Comparison of ENCODE assay signal across 14 cellular contexts in genomic region chr15:72770673-72771328, GRCh38. TPM values are rescaled to one million over a fixed set of nuclear protein-coding genes. Genes with fewer than 3 reads are reported as not detected.
DNase-seq lines count a peak whose midpoint lies in the region; ATAC-seq, FAIRE-seq and TF ChIP-seq lines count a peak whose summit lies in the region.
"Had no signal": no experiment of that assay in that cellular context is flagged by ENCODE, and none has a peak within 500 bp of the region (broad histone marks: within the 10 kb centered on the region; RNA-seq: fewer than 3 reads in every experiment).

No MANE protein-coding gene starts in this region.

- no peak for FAIRE-seq in GM12892 (lab: Jason Lieb, UNC)

- WGBS in SK-N-SH (ENCODE audit: low lambda C conversion rate), result 77% methylated on average over 6 of the region's 6 CpGs

- H2AFZ ChIP-seq in SK-N-SH (ENCODE audit: low read depth), result no peak overlapping the region

- 0 out of 2 replicates have a peak, but pooled peaks cover 2% of the 10 kb centered on the region for H4K20me1 ChIP-seq in SK-N-SH (ENCODE audit: insufficient read depth)

- no peak for TF ChIP-seq POLR2A in GM12892 (IDR thresholded peaks at IDR 0.05; ENCODE audit: low read depth, low read length)

- no peak for TF ChIP-seq EP300 in SK-N-SH (IDR thresholded peaks at IDR 0.05; ENCODE audit: borderline replicate concordance in 1 of 2, low read depth in 1 of 2, low read length in 1 of 2)

- H3K9me3 ChIP-seq in SK-N-SH, result peaks cover 21% of the 10 kb centered on the region

- DNase-seq in AG10803 (ENCODE audit: low read depth) (no peak), SK-N-SH (no peak), foreskin keratinocyte (no peak), caudate nucleus (lab: John Stamatoyannopoulos, UW) (no peak), GM12892 (ENCODE audit: insufficient read length) (no peak)
- DNase-seq in stimulated activated naive CD4-positive, alpha-beta T cell treated with Interleukin-2 at 50 U/mL for 16 hours (lab: John Stamatoyannopoulos, UW), result no peak
- DNase-seq: activated effector memory CD4-positive, alpha-beta T cell treated with anti-CD3 and anti-CD28 coated beads, Interleukin-2, amount 50 U/mL, for 16 hours; effector CD4-positive, alpha-beta T cell; hippocampal formation; NCI-H2081 treated with DMSO at 0.1 percent for 48 hours; retina had no signal

- TF ChIP-seq CTCF in AG10803 (conservative IDR thresholded peaks at IDR 0.05; ENCODE audit: low read length) (peak; percentile 8; the same call in 1 of the 2 replicates), GM12875 (IDR thresholded peaks at IDR 0.05; ENCODE audit: borderline replicate concordance, insufficient read depth, low read depth, low read length) (0 out of 2 replicates have a peak, but pooled peaks have one; percentile 3), SK-N-SH (IDR thresholded peaks at IDR 0.05) (peak; percentile 34), foreskin keratinocyte (conservative IDR thresholded peaks at IDR 0.05) (peak; percentile 31)

- CTCF ChIA-PET in SK-N-SH (lab: Yijun Ruan, JAX), result no interaction called here

- no peaks in the 10 kb centered on the region for H3K4me1 ChIP-seq in SK-N-SH (ENCODE audit: control insufficient read depth in 1 of 2, insufficient read depth in 2 of 2, low read depth in 1 of 2, low read length in 1 of 2)
- no peaks in the 10 kb centered on the region for H3K4me1 ChIP-seq in foreskin keratinocyte

- no peaks in the 10 kb centered on the region for H3K9me2 ChIP-seq in SK-N-SH

- H3K4me2 ChIP-seq in SK-N-SH, result no peak overlapping the region

- ATAC-seq in foreskin keratinocyte, result no peak
- no peak for ATAC-seq in GM18870 (IDR thresholded peaks at IDR 0.05; ENCODE audit: unreplicated experiment)

- H3K9ac ChIP-seq in SK-N-SH, result no peak overlapping the region

- H3F3A ChIP-seq in SK-N-SH (replicated peaks; ENCODE audit: insufficient read depth), result no peaks in the 10 kb centered on the region

- TF ChIP-seq RAD21 in SK-N-SH (IDR thresholded peaks at IDR 0.05; ENCODE audit: low read length), result no peak

- H3K27ac ChIP-seq in SK-N-SH (ENCODE audit: low read depth in 2 of 2, low read length in 1 of 2) (no peak overlapping the region), foreskin keratinocyte (no peak overlapping the region), caudate nucleus (ENCODE audit: low read depth, low read length) (no peak overlapping the region)
- H3K27ac ChIP-seq: thoracic aorta had no signal

- peaks cover 70% of the 10 kb centered on the region for H3K79me2 ChIP-seq in SK-N-SH (ENCODE audit: insufficient read depth)

- POLR2A ChIA-PET in SK-N-SH (lab: Yijun Ruan, JAX), result no interaction called here

- peaks cover 58 to 84% of the 10 kb centered on the region in 2 experiments for H3K36me3 ChIP-seq in SK-N-SH (replicated peaks in 1 of 2; ENCODE audit: control insufficient read depth in 1 of 2, insufficient read depth in 2 of 2, low read length in 1 of 2)

- H3K27me3 ChIP-seq in SK-N-SH (ENCODE audit: insufficient read depth), result no peaks in the 10 kb centered on the region
- no peaks in the 10 kb centered on the region for H3K27me3 ChIP-seq in foreskin keratinocyte

- H3K4me3 ChIP-seq in AG10803 (ENCODE audit: low read length) (no peak overlapping the region), GM12875 (ENCODE audit: low read depth, low read length) (no peak overlapping the region), SK-N-SH (ENCODE audit: low read depth in 2 of 2, low read length in 1 of 2) (no peak overlapping the region)
- H3K4me3 ChIP-seq: thoracic aorta had no signal

TF ChIP-seq in SK-N-SH, 30 proteins besides CTCF, POLR2A, EP300 and RAD21:
- TF ChIP-seq FOXM1 (IDR thresholded peaks at IDR 0.05; ENCODE audit: low read depth) (no peak), TCF12 (IDR thresholded peaks at IDR 0.05) (no peak), FOSL2 (IDR thresholded peaks at IDR 0.05; ENCODE audit: borderline replicate concordance, low read depth) (no peak), NFIC (IDR thresholded peaks at IDR 0.05; ENCODE audit: borderline replicate concordance) (no peak), RCOR1 (IDR thresholded peaks at IDR 0.05; ENCODE audit: low read length) (no peak), PBX3 (IDR thresholded peaks at IDR 0.05) (no peak), MAX (IDR thresholded peaks at IDR 0.05; ENCODE audit: low read depth) (no peak), CHD2 (IDR thresholded peaks at IDR 0.05; ENCODE audit: low read length, partially characterized antibody) (no peak), FOXJ3 (CRISPR knock-in tag; IDR thresholded peaks at IDR 0.05) (no peak)

RNA-seq across cellular contexts. Expression of gene ADPGK, which starts 12.8 kb away (rescaled TPM):
- polyA plus RNA-seq in SK-N-SH (2012; rRNA removed) (57.3 and 70.7 TPM in 2 replicates), foreskin keratinocyte (23.8 and 29.6 TPM in 2 replicates)
- 37.8 and 49.9 TPM in 2 replicates for polyA plus RNA-seq in SK-N-SH (2012; cell fraction: cytosol; rRNA removed)
- 71.6 and 125 TPM in 2 replicates for polyA plus RNA-seq in SK-N-SH (2012; cell fraction: nucleus; rRNA removed)
- 36.6 and 40.5 TPM in 2 replicates for total RNA-seq in foreskin keratinocyte
- 56.0 TPM for polyA plus RNA-seq in GM12892 (2012; ENCODE audit: missing spikeins)
